22 cellular contexts compared by ENCODE assay signal in genomic region chr2:11898576-11898975, GRCh38.
"Had no signal": no experiment of that assay in that cellular context is flagged by ENCODE, and none has a peak within 500 bp of the region (broad histone marks: within the 10 kb centered on the region; RNA-seq: fewer than 3 reads in every experiment).

No MANE protein-coding gene starts in this region.

- ATAC-seq: activated T-helper 17 cell treated with anti-CD3 and anti-CD28 coated beads, Interleukin-2, amount 50 U/mL, for 72 hours; gastrocnemius medialis; stimulated activated naive B cell treated with anti-CD40 and anti-IgM and Interleukin-4, amounts not matched to agents 10 μg/mL and 1 μg/mL and 100 μg/mL, for 72 hours; WTC11 had no signal

- H3K9me3 ChIP-seq: adrenal gland, ascending aorta, esophagus muscularis mucosa, gastrocnemius medialis, transverse colon had no signal

- H3K27ac Mint-ChIP-seq: activated naive CD8-positive, alpha-beta T cell; activated T-cell treated with anti-CD3 and anti-CD28 coated beads, Interleukin-2, amount 50 U/mL, for 24 hours; activated T-helper 17 cell treated with anti-CD3 and anti-CD28 coated beads, Interleukin-2, amount 50 U/mL, for 72 hours; memory B cell; stimulated activated naive B cell treated with anti-CD40 and anti-IgM and Interleukin-4, amounts not matched to agents 10 μg/mL and 1 μg/mL and 100 μg/mL, for 72 hours; WTC11 had no signal

- FAIRE-seq: colon had no signal

- H3K4me3 Mint-ChIP-seq: activated naive CD8-positive, alpha-beta T cell; activated T-cell treated with anti-CD3 and anti-CD28 coated beads, Interleukin-2, amount 50 U/mL, for 24 hours; activated T-helper 17 cell treated with anti-CD3 and anti-CD28 coated beads, Interleukin-2, amount 50 U/mL, for 72 hours; memory B cell; stimulated activated naive B cell treated with anti-CD40 and anti-IgM and Interleukin-4, amounts not matched to agents 10 μg/mL and 1 μg/mL and 100 μg/mL, for 72 hours; WTC11 had no signal

- H3K27me3 Mint-ChIP-seq: activated naive CD8-positive, alpha-beta T cell; activated T-cell treated with anti-CD3 and anti-CD28 coated beads, Interleukin-2, amount 50 U/mL, for 24 hours; activated T-helper 17 cell treated with anti-CD3 and anti-CD28 coated beads, Interleukin-2, amount 50 U/mL, for 72 hours; memory B cell; stimulated activated naive B cell treated with anti-CD40 and anti-IgM and Interleukin-4, amounts not matched to agents 10 μg/mL and 1 μg/mL and 100 μg/mL, for 72 hours had no signal

- H3K36me3 ChIP-seq: adrenal gland, ascending aorta, brain microvascular endothelial cell, esophagus muscularis mucosa, gastrocnemius medialis, transverse colon had no signal

- DNase-seq: activated CD8-positive, alpha-beta memory T cell treated with anti-CD3 and anti-CD28 coated beads, Interleukin-2, amount 50 U/mL, for 4 hours; activated naive CD4-positive, alpha-beta T cell; activated T-cell treated with anti-CD3 and anti-CD28 coated beads, Interleukin-2, amount 50 U/mL, for 24 hours; brain microvascular endothelial cell; central memory CD4-positive, alpha-beta T cell; dorsolateral prefrontal cortex; gastrocnemius medialis; hippocampal formation; stimulated activated CD4-positive, alpha-beta T cell treated with anti-CD3 and anti-CD28 coated beads, Interleukin-2, amount 100 ng/mL, for 48 hours; stimulated activated CD8-positive, alpha-beta memory T cell treated with anti-CD3 and anti-CD28 coated beads, Interleukin-4, amount 100 ng/mL, for 48 hours; stimulated activated naive B cell treated with anti-CD40 and anti-IgM and Interleukin-4, amounts not matched to agents 10 μg/mL and 1 μg/mL and 100 μg/mL, for 72 hours; T-helper 1 cell; T-helper 9 cell; transverse colon had no signal

- H3K4me1 ChIP-seq: adrenal gland, ascending aorta, esophagus muscularis mucosa, gastrocnemius medialis, transverse colon had no signal

- H3K4me3 ChIP-seq: adrenal gland, ascending aorta, dorsolateral prefrontal cortex, esophagus muscularis mucosa, gastrocnemius medialis, transverse colon had no signal

- H3K27ac ChIP-seq: adrenal gland, ascending aorta, brain microvascular endothelial cell, dorsolateral prefrontal cortex, esophagus muscularis mucosa, gastrocnemius medialis, transverse colon had no signal

- H3K4me1 Mint-ChIP-seq: activated T-helper 17 cell treated with anti-CD3 and anti-CD28 coated beads, Interleukin-2, amount 50 U/mL, for 72 hours had no signal
